ENCODE assay signal across 9 cellular contexts in genomic region chr2:10036095-10036879, GRCh38. TPM values are rescaled to one million over a fixed set of nuclear protein-coding genes. Genes with fewer than 3 reads are reported as not detected.
DNase-seq lines count a peak whose midpoint lies in the region; TF ChIP-seq lines count a peak whose summit lies in the region.
"Had no signal": no experiment of that assay in that cellular context is flagged by ENCODE, and none has a peak within 500 bp of the region (broad histone marks: within the 10 kb centered on the region; RNA-seq: fewer than 3 reads in every experiment).

No MANE protein-coding gene starts in this region.

- no peaks in the 10 kb centered on the region for H4K20me1 ChIP-seq in Karpas-422 (ENCODE audit: insufficient read depth, low read depth, low read length)
- no peaks in the 10 kb centered on the region for H4K20me1 ChIP-seq in osteoblast (ENCODE audit: insufficient read depth, low read length)

- intact Hi-C loops in Caco-2 (cut with micrococcal nuclease; ENCODE audit: unreplicated experiment): no loop called here

- no peak overlapping the region for H3K4me2 ChIP-seq in Karpas-422 (ENCODE audit: low read depth, low read length, poor library complexity, severe bottlenecking)
- H3K4me2 ChIP-seq in osteoblast (ENCODE audit: insufficient read depth, low read length): peak overlapping the region; percentile 46

- no peaks in the 10 kb centered on the region for H3K9me3 ChIP-seq in Karpas-422 (ENCODE audit: low read length)
- H3K9me3 ChIP-seq in osteoblast (ENCODE audit: low read depth, low read length): no peaks in the 10 kb centered on the region
- no peaks in the 10 kb centered on the region for H3K9me3 ChIP-seq in Caco-2

- H3K27me3 Mint-ChIP-seq in Caco-2 (ENCODE audit: insufficient read depth, unreplicated experiment): no peaks in the 10 kb centered on the region

- CTCF ChIA-PET in Caco-2 (lab: Charles Lee): interaction anchor here (0.7 kb wide), 2 partner anchors 9 to 52 kb away, joined by 3 to 4 read pairs; no protein-coding TSS in a partner anchor

- H3K27ac ChIP-seq in Karpas-422 (ENCODE audit: low read length): no peak overlapping the region
- H3K27ac ChIP-seq in osteoblast (ENCODE audit: low read depth, low read length): peak overlapping the region; percentile 74

- H3K4me3 ChIP-seq in Karpas-422 (ENCODE audit: low read length) (no peak overlapping the region), osteoblast (ENCODE audit: insufficient read depth, low read length) (no peak overlapping the region), Caco-2 (ENCODE audit: low read depth, low read length) (no peak overlapping the region)

- no peak overlapping the region for H3K4me3 Mint-ChIP-seq in Caco-2 (ENCODE audit: unreplicated experiment)
- H3K4me3 Mint-ChIP-seq: activated naive CD8-positive, alpha-beta T cell treated with anti-CD3 and anti-CD28 coated beads, Interleukin-2, amount 10 ng/mL, durations not matched to agents 7 days and 5 days had no signal

- POLR2A ChIA-PET in Caco-2 (lab: Charles Lee): no interaction called here

- no peaks in the 10 kb centered on the region for H3K36me3 Mint-ChIP-seq in Caco-2 (ENCODE audit: insufficient read depth, unreplicated experiment)
- H3K36me3 Mint-ChIP-seq: activated naive CD8-positive, alpha-beta T cell treated with anti-CD3 and anti-CD28 coated beads, Interleukin-2, amount 10 ng/mL, durations not matched to agents 7 days and 5 days had no signal

- H3K9me3 Mint-ChIP-seq in Caco-2 (ENCODE audit: unreplicated experiment): no peaks in the 10 kb centered on the region
- H3K9me3 Mint-ChIP-seq: activated naive CD8-positive, alpha-beta T cell treated with anti-CD3 and anti-CD28 coated beads, Interleukin-2, amount 10 ng/mL, durations not matched to agents 7 days and 5 days had no signal

- TF ChIP-seq CTCF in osteoblast (IDR thresholded peaks at IDR 0.05; ENCODE audit: extremely low read depth, low read depth, low read length): peak; percentile 57
- peak in 1 of 2 experiments; percentile 11 for TF ChIP-seq CTCF in Caco-2 (IDR thresholded peaks at IDR 0.05; ENCODE audit: insufficient read depth in 1 of 2, low read depth in 1 of 2, low read length in 1 of 2, severe bottlenecking in 1 of 2, unreplicated experiment in 1 of 2)

- H3K36me3 ChIP-seq in Karpas-422 (ENCODE audit: insufficient read depth, low read length) (no peaks in the 10 kb centered on the region), osteoblast (ENCODE audit: insufficient read depth, low read length) (no peaks in the 10 kb centered on the region), Caco-2 (ENCODE audit: control insufficient read depth, insufficient read depth, low read length) (no peaks in the 10 kb centered on the region)

- no peaks in the 10 kb centered on the region for H3K79me2 ChIP-seq in Karpas-422 (ENCODE audit: low read length)
- H3K79me2 ChIP-seq in osteoblast (ENCODE audit: insufficient read depth, low read length): no peaks in the 10 kb centered on the region

- no peak overlapping the region for H3K27ac Mint-ChIP-seq in Caco-2 (ENCODE audit: unreplicated experiment)
- H3K27ac Mint-ChIP-seq: activated naive CD8-positive, alpha-beta T cell treated with anti-CD3 and anti-CD28 coated beads, Interleukin-2, amount 10 ng/mL, durations not matched to agents 7 days and 5 days had no signal

- H3K9ac ChIP-seq in Karpas-422 (ENCODE audit: low read length): no peak overlapping the region

- BruUV-seq in Caco-2 (replicated peaks; lab: Mats Ljungman, UMichigan): no TSS peak

- peaks cover 13% of the 10 kb centered on the region for H3K4me1 Mint-ChIP-seq in Caco-2 (ENCODE audit: low read depth, unreplicated experiment)

- no peak overlapping the region for H2AFZ ChIP-seq in Karpas-422 (ENCODE audit: low read length)
- H2AFZ ChIP-seq in osteoblast (ENCODE audit: low read length): peak overlapping the region; percentile 56

- no peaks in the 10 kb centered on the region for H3K4me1 ChIP-seq in Karpas-422 (ENCODE audit: low read length)
- H3K4me1 ChIP-seq in osteoblast (ENCODE audit: insufficient read depth, low read length): peaks cover 37% of the 10 kb centered on the region
- no peaks in the 10 kb centered on the region for H3K4me1 ChIP-seq in Caco-2

- H3K27me3 ChIP-seq in Karpas-422 (ENCODE audit: low read length) (no peaks in the 10 kb centered on the region), osteoblast (ENCODE audit: insufficient read depth, low read length) (no peaks in the 10 kb centered on the region), Caco-2 (replicated peaks; ENCODE audit: control insufficient read depth, insufficient read depth, low read length) (no peaks in the 10 kb centered on the region)

- no peaks in the 10 kb centered on the region for H3K9me2 ChIP-seq in Karpas-422 (replicated peaks; ENCODE audit: insufficient read depth, low read length)

- DNase-seq in NCI-H524 (lab: John Stamatoyannopoulos, UW) (peak; percentile 21 to 64), NCI-H524 treated with DMSO at 0.1 percent for 48 hours (lab: John Stamatoyannopoulos, UW) (no peak), Karpas-422 (peak; percentile 51), fibroblast of the conjunctiva (ENCODE audit: low read depth) (peak; percentile 54), osteoblast (ENCODE audit: insufficient read length, low spot score, missing footprints) (peak; percentile 96), NCI-H1436 treated with DMSO at 0.1 percent for 48 hours (lab: John Stamatoyannopoulos, UW) (no peak), Caco-2 (no peak)
- DNase-seq in activated T-helper 9 cell treated with anti-CD3 and anti-CD28 coated beads, Interleukin-2, amount 50 U/mL, for 16 hours (ENCODE audit: low read depth): peak; percentile 19
- DNase-seq: activated naive CD8-positive, alpha-beta T cell treated with anti-CD3 and anti-CD28 coated beads, Interleukin-2, amount 10 ng/mL, durations not matched to agents 7 days and 5 days had no signal

RNA-seq across cellular contexts. Expression of gene KLF11, which starts 7.1 kb away (rescaled TPM):
- not detected in 2 replicates for total RNA-seq in Karpas-422 (2014; rRNA removed; shearing (Covaris generic); ENCODE audit: low replicate concordance)
- total RNA-seq in osteoblast (6.8 and 8.3 TPM in 2 replicates), Caco-2 (2022) (21.0 and 22.9 TPM in 2 replicates)

RNA-seq across cellular contexts. Expression of gene CYS1, which starts 43.9 kb away (rescaled TPM):
- 0.54 TPM in 1 of 2 replicates, not detected in the other for total RNA-seq in Karpas-422 (2014; rRNA removed; shearing (Covaris generic); ENCODE audit: low replicate concordance)
- total RNA-seq in osteoblast: 0.36 and 1.5 TPM in 2 replicates
- 0.91 and 1.4 TPM in 2 replicates for total RNA-seq in Caco-2 (2022)

Comparison
In these comparisons a context has a peak if more than half of its experiments do, and no peak if none do; other contexts are left out.
1. DNase-seq: peak in NCI-H524 (2 of 2), Karpas-422 (single experiment), activated T-helper 9 cell treated with anti-CD3 and anti-CD28 coated beads, Interleukin-2, amount 50 U/mL, for 16 hours (single experiment), fibroblast of the conjunctiva (single experiment) and osteoblast (single experiment); none in NCI-H524 treated with DMSO at 0.1 percent for 48 hours (single experiment), NCI-H1436 treated with DMSO at 0.1 percent for 48 hours (single experiment) and Caco-2 (0 of 2).